In the genomic region with DNA sequence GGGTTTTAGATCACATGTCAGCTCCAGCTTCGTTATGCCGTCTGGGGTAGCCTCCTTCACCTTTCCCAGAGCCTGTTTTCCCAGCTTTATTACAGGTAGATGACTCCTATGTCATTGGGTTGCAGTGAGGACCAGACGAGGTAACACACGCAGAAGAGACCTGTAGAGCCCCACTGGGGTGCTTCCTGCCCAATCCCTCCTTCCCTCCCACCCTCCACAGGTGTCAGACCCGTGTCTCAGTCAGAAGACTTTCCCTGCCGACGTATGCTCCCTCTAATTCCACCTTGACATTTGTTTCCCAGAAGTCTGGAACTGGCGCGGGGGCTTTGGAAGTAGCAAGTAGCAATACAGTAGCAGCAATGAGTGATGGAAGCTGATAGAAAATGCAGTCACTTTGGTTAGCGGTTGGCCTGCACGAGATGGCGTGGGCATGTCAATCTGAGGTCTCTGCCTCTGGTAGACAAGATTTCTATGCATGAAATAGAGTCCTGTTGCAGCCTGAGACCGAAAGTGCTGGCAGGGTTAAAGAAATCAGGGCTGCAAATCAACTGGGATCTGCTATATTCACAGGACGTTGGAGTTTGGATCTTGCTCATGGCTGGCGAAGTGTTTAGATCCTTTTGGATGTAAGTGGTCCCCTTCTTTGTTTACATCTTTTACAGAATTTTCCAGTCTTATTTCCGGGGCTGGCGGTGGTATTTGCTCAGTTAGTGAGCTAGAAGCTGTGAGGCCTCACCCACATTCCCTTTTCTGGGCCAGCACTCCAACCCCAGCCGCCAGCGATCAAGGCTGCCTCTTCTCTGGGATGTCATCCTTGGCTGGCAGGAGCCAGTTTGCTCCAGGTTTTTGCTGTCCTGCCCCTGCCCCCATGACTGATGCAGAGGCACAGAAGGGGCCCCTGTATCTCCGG, we compare ENCODE assay signal across 1 cellular context.
TF ChIP-seq lines count a peak whose summit lies in the region.

No MANE protein-coding gene starts in this region.

TF ChIP-seq in IMR-90, 13 proteins besides CTCF, POLR2A, EP300 and RAD21:
- TF ChIP-seq RCOR1 (IDR thresholded peaks at IDR 0.05; ENCODE audit: insufficient replicate concordance, low read length) (no peak), FOS (IDR thresholded peaks at IDR 0.05; ENCODE audit: low read depth, low read length) (no peak), CEBPB (IDR thresholded peaks at IDR 0.05; ENCODE audit: low read depth, low read length) (no peak)
